ENCODE assay signal across 12 cellular contexts in the genomic region with DNA sequence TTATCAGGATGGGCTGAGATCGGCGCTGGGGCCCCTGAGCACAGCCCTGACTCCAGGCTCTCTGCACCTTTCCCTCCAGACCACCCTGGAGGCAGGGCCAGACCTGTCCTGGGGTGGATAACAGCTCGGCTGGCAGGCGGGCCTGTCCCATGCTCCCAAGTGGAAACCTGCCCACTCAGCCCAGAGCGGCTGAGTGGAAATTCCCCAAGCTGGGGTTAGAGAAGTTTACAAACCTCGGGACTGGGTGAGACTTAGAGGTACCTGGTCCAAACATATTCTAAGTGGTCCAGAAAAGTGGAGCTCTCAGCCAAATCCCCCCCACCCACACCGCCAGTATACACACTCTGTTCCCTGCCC. TPM values are rescaled to one million over a fixed set of nuclear protein-coding genes. Genes with fewer than 3 reads are reported as not detected.
DNase-seq lines count a peak whose midpoint lies in the region; ATAC-seq, FAIRE-seq and TF ChIP-seq lines count a peak whose summit lies in the region.
"Had no signal": no experiment of that assay in that cellular context is flagged by ENCODE, and none has a peak within 500 bp of the region (broad histone marks: within the 10 kb centered on the region; RNA-seq: fewer than 3 reads in every experiment).

No MANE protein-coding gene starts in this region.

- CTCF ChIA-PET in CD4-positive, alpha-beta memory T cell (lab: Charles Lee; ENCODE audit: partially characterized antibody) = interaction anchor here (1.3 to 16.1 kb wide), 3 partner anchors 12 to 116 kb away, joined by 3 to 216 read pairs (median 59); no protein-coding TSS in a partner anchor
- CTCF ChIA-PET in IMR-90 (lab: Yijun Ruan, JAX) (no interaction called here), endothelial cell of umbilical vein (lab: Charles Lee) (interaction anchor here (1.6 to 3.7 kb wide), 3 partner anchors 11 to 224 kb away, joined by 8 to 34 read pairs (median 16); no protein-coding TSS in a partner anchor)

- WGBS in IMR-90 (ENCODE audit: extremely low coverage in 2 of 2, insufficient read length in 1 of 2), 2 experiments = no CpG with 5 or more reads among the region's 7 CpGs

- no peak for DNase-seq in CD4-positive, alpha-beta memory T cell
- no peak for DNase-seq in IMR-90
- DNase-seq in endothelial cell of umbilical vein (ENCODE audit: low read depth, low spot score) = no peak
- no peak for DNase-seq in GM13976 (ENCODE audit: low spot score)
- no peak for DNase-seq in superior temporal gyrus (ENCODE audit: extremely low spot score)
- no peak for DNase-seq in NCI-H345 (lab: John Stamatoyannopoulos, UW)
- no peak for DNase-seq in NCI-H1048 (lab: John Stamatoyannopoulos, UW)
- DNase-seq: gastrocnemius medialis, NCI-H446 treated with DMSO at 0.1 percent for 48 hours had no signal

- H2AK9ac ChIP-seq in IMR-90 (replicated peaks; ENCODE audit: low read depth, low read length, poor library complexity) = no peak overlapping the region

- H2AK5ac ChIP-seq in IMR-90 (ENCODE audit: low read depth, low read length) = no peak overlapping the region

- H3K27ac Mint-ChIP-seq in CD4-positive, alpha-beta memory T cell = peak overlapping the region in 2 of 7 donors; percentile 72 to 87

- BruUV-seq in IMR-90 (replicated peaks; lab: Mats Ljungman, UMichigan) (no TSS peak), endothelial cell of umbilical vein (replicated peaks; lab: Mats Ljungman, UMichigan) (no TSS peak)

- no peaks in the 10 kb centered on the region for H3K27me3 ChIP-seq in CD4-positive, alpha-beta memory T cell (ENCODE audit: insufficient read depth, low read length)
- H3K27me3 ChIP-seq in IMR-90 (ENCODE audit: control insufficient read depth, insufficient read depth, low read length) = peaks cover 9% of the 10 kb centered on the region; the same call in 1 of the 2 replicates
- peaks cover 0 to 3% of the 10 kb centered on the region in 2 experiments for H3K27me3 ChIP-seq in endothelial cell of umbilical vein (ENCODE audit: control insufficient read depth in 2 of 2, insufficient read depth in 2 of 2, low read length in 2 of 2)
- H3K27me3 ChIP-seq: gastrocnemius medialis, SJSA1 had no signal

- no peak overlapping the region for H3K23ac ChIP-seq in IMR-90 (ENCODE audit: low read depth, low read length)

- no peak overlapping the region for H2BK15ac ChIP-seq in IMR-90 (ENCODE audit: low read depth, low read length)

- H2BK20ac ChIP-seq in IMR-90 (ENCODE audit: low read depth, low read length) = no peak overlapping the region

- intact Hi-C loops in CD4-positive, alpha-beta memory T cell (cut with micrococcal nuclease) = no loop called here
- intact Hi-C loops in IMR-90 (cut with micrococcal nuclease) (no loop called here), endothelial cell of umbilical vein (cut with micrococcal nuclease) (no loop called here)

- FAIRE-seq in endothelial cell of umbilical vein (lab: Jason Lieb, UNC) = no peak

- peak overlapping the region; percentile 44 for H3K27ac ChIP-seq in CD4-positive, alpha-beta memory T cell (ENCODE audit: low read depth, low read length)
- no peak overlapping the region for H3K27ac ChIP-seq in IMR-90 (ENCODE audit: insufficient read depth, low read length)
- peak overlapping the region; percentile 2 for H3K27ac ChIP-seq in endothelial cell of umbilical vein (ENCODE audit: insufficient read depth, low read depth, low read length)
- H3K27ac ChIP-seq in skin epidermis = peak overlapping the region in 13 of 21 experiments; percentile 7 to 80 (median 36)
- H3K27ac ChIP-seq: SJSA1 had no signal

- TF ChIP-seq CTCF in IMR-90 (conservative IDR thresholded peaks at IDR 0.05; ENCODE audit: low read depth, low read length) (no peak), endothelial cell of umbilical vein (IDR thresholded peaks at IDR 0.05; ENCODE audit: extremely low read depth in 1 of 2, insufficient read depth in 1 of 2, low read depth in 1 of 2, low read length in 2 of 2) (no peak), GM13976 (IDR thresholded peaks at IDR 0.05; ENCODE audit: borderline replicate concordance, control extremely low read depth, extremely low read depth, insufficient read depth, missing control alignments) (no peak)

- H3K36me3 ChIP-seq in CD4-positive, alpha-beta memory T cell (ENCODE audit: insufficient read depth, low read length) = no peaks in the 10 kb centered on the region
- H3K36me3 ChIP-seq in IMR-90 (ENCODE audit: control insufficient read depth, insufficient read depth, low read length) (no peaks in the 10 kb centered on the region), endothelial cell of umbilical vein (ENCODE audit: control insufficient read depth in 2 of 2, extremely low read depth in 1 of 2, insufficient read depth in 2 of 2, low read length in 2 of 2) (no peaks in the 10 kb centered on the region)
- H3K36me3 ChIP-seq: gastrocnemius medialis, SJSA1 had no signal

- H4K20me1 ChIP-seq in IMR-90 (ENCODE audit: insufficient read depth, low read length) = no peaks in the 10 kb centered on the region
- no peaks in the 10 kb centered on the region for H4K20me1 ChIP-seq in endothelial cell of umbilical vein (replicated peaks; ENCODE audit: control insufficient read depth, extremely low read depth, insufficient read depth, low read length)

- H3K79me1 ChIP-seq in IMR-90 (ENCODE audit: low read depth in 1 of 2, low read length in 2 of 2) = no peaks in the 10 kb centered on the region

- H3K14ac ChIP-seq in IMR-90 (replicated peaks; ENCODE audit: low read depth, low read length) = no peak overlapping the region

- no peak overlapping the region for H4K5ac ChIP-seq in IMR-90 (ENCODE audit: low read depth, low read length)

- H3K4me2 ChIP-seq in IMR-90 (ENCODE audit: low read depth, low read length) (no peak overlapping the region), endothelial cell of umbilical vein (ENCODE audit: insufficient read depth, low read length) (no peak overlapping the region)

- H2AFZ ChIP-seq in IMR-90 (replicated peaks; ENCODE audit: low read length, poor library complexity) (no peak overlapping the region), endothelial cell of umbilical vein (ENCODE audit: low read depth, low read length) (no peak overlapping the region)

- no peak overlapping the region for H3K4me3 Mint-ChIP-seq in CD4-positive, alpha-beta memory T cell

- H3K9me1 ChIP-seq in IMR-90 (ENCODE audit: insufficient read depth, low read length) = no peaks in the 10 kb centered on the region
- H3K9me1 ChIP-seq in endothelial cell of umbilical vein (replicated peaks; ENCODE audit: control insufficient read depth, extremely low read depth, insufficient read depth, low read length) = no peaks in the 10 kb centered on the region

- H4K91ac ChIP-seq in IMR-90 (ENCODE audit: insufficient read depth, low read depth, low read length) = no peak overlapping the region

- no peak overlapping the region for H3K56ac ChIP-seq in IMR-90 (ENCODE audit: extremely low read depth, insufficient read depth, low read length)

- H3K18ac ChIP-seq in IMR-90 (ENCODE audit: low read depth, low read length) = no peak overlapping the region

- POLR2A ChIA-PET in CD4-positive, alpha-beta memory T cell (lab: Charles Lee; ENCODE audit: partially characterized antibody) = interaction anchor here (1.9 to 6.9 kb wide), 2 partner anchors 13 to 217 kb away, joined by 5 to 70 read pairs; no protein-coding TSS in a partner anchor
- POLR2A ChIA-PET in IMR-90 (lab: Charles Lee; ENCODE audit: unreplicated experiment) = no interaction called here
- POLR2A ChIA-PET in endothelial cell of umbilical vein (lab: Charles Lee) = no interaction called here

- TF ChIP-seq POLR2A in IMR-90 (IDR thresholded peaks at IDR 0.05; ENCODE audit: low read depth, low read length) = no peak
- TF ChIP-seq POLR2A in endothelial cell of umbilical vein (IDR thresholded peaks at IDR 0.05; ENCODE audit: low read depth, low read length) = no peak

- ATAC-seq in IMR-90 (ENCODE audit: low read depth) = no peak
- ATAC-seq: gastrocnemius medialis had no signal

- H3K27me3 Mint-ChIP-seq in CD4-positive, alpha-beta memory T cell = no peaks in the 10 kb centered on the region

- H3K9ac ChIP-seq in IMR-90 (ENCODE audit: low read depth, low read length) (no peak overlapping the region), endothelial cell of umbilical vein (replicated peaks; ENCODE audit: extremely low read depth, insufficient read depth, low read length) (no peak overlapping the region)

- no peaks in the 10 kb centered on the region for H3K9me3 ChIP-seq in CD4-positive, alpha-beta memory T cell (ENCODE audit: control insufficient read depth in 1 of 2, low read length in 2 of 2)
- H3K9me3 ChIP-seq in IMR-90 (ENCODE audit: control insufficient read depth, insufficient read depth, low read length) (no peaks in the 10 kb centered on the region), endothelial cell of umbilical vein (replicated peaks; ENCODE audit: control insufficient read depth, insufficient read depth, low read length) (no peaks in the 10 kb centered on the region)
- H3K9me3 ChIP-seq: gastrocnemius medialis, SJSA1 had no signal

- peaks cover 19 to 63% (median 37%) of the 10 kb centered on the region in 4 donors for H3K4me1 Mint-ChIP-seq in CD4-positive, alpha-beta memory T cell

- 0 out of 2 replicates have a peak overlapping the region, but pooled peaks have one; percentile 65 for H3K4ac ChIP-seq in IMR-90 (ENCODE audit: low read depth, low read length)

- no peak overlapping the region for H2BK5ac ChIP-seq in IMR-90 (ENCODE audit: low read depth, low read length, poor library complexity, severe bottlenecking)

- no peak overlapping the region for H2BK120ac ChIP-seq in IMR-90 (ENCODE audit: low read depth, low read length)

- H4K8ac ChIP-seq in IMR-90 (ENCODE audit: low read depth in 2 of 2, low read length in 2 of 2) = no peak overlapping the region

- H3K79me2 ChIP-seq in endothelial cell of umbilical vein (ENCODE audit: control insufficient read depth, insufficient read depth, low read length) = no peaks in the 10 kb centered on the region

- dilution Hi-C loops in IMR-90 (cut with HindIII; ENCODE audit: low sequenced_read_pairs, unreplicated experiment) (no loop called here), endothelial cell of umbilical vein (cut with MboI; ENCODE audit: extremely low pct_ligation_motif_present, low sequenced_read_pairs) (no loop called here)

- H3K4me3 ChIP-seq in CD4-positive, alpha-beta memory T cell (ENCODE audit: low read length in 2 of 2) = no peak overlapping the region
- H3K4me3 ChIP-seq in IMR-90 (ENCODE audit: insufficient read depth, low read depth, low read length) (no peak overlapping the region), endothelial cell of umbilical vein (replicated peaks in 1 of 3; ENCODE audit: insufficient read depth in 1 of 3, low read depth in 1 of 3, low read length in 3 of 3) (no peak overlapping the region), skin epidermis (no peak overlapping the region)
- H3K4me3 ChIP-seq: gastrocnemius medialis, SJSA1 had no signal

- no peak for TF ChIP-seq RAD21 in IMR-90 (IDR thresholded peaks at IDR 0.05; ENCODE audit: low read length)

- H3K4me1 ChIP-seq in CD4-positive, alpha-beta memory T cell (ENCODE audit: insufficient read depth, low read length) = peaks cover 34% of the 10 kb centered on the region
- H3K4me1 ChIP-seq in IMR-90 (ENCODE audit: control insufficient read depth, insufficient read depth, low read length) (peaks cover 7% of the 10 kb centered on the region; the same call in 1 of the 2 replicates), endothelial cell of umbilical vein (ENCODE audit: control insufficient read depth, extremely low read depth, insufficient read depth, low read length) (peaks cover 22% of the 10 kb centered on the region)
- H3K4me1 ChIP-seq: SJSA1 had no signal

- in situ Hi-C loops in IMR-90 (cut with MboI; ENCODE audit: low sequenced_read_pairs) = no loop called here
- in situ Hi-C loops in GM13976 (cut with MboI; ENCODE audit: low sequenced_read_pairs, unreplicated experiment) = no loop called here

- H3K36me3 Mint-ChIP-seq in CD4-positive, alpha-beta memory T cell = no peaks in the 10 kb centered on the region
- H3K36me3 Mint-ChIP-seq: activated naive CD4-positive, alpha-beta T cell treated with anti-CD3 and anti-CD28 coated beads, Interleukin-2, amount 50 U/mL, for 72 hours had no signal

- no peaks in the 10 kb centered on the region for H3K9me3 Mint-ChIP-seq in CD4-positive, alpha-beta memory T cell
- H3K9me3 Mint-ChIP-seq: activated naive CD4-positive, alpha-beta T cell treated with anti-CD3 and anti-CD28 coated beads, Interleukin-2, amount 50 U/mL, for 72 hours had no signal

RNA-seq across cellular contexts. Expression of a gene that starts 4.8 kb away (rescaled TPM):
- total RNA-seq in CD4-positive, alpha-beta memory T cell = 10 to 100 TPM in 1 of 2 experiments, 1 to 10 TPM in 1; 9.3 to 10.5 TPM
- polyA plus RNA-seq in CD4-positive, alpha-beta memory T cell = 1 to 10 TPM; 3.5 to 7.1 TPM
- total RNA-seq in IMR-90 (2012; rRNA removed) = not detected in 2 replicates
- 0.09 TPM in 1 of 2 replicates, not detected in the other for polyA plus RNA-seq in IMR-90 (2012; rRNA removed)
- not detected in 2 replicates for polyA plus RNA-seq in IMR-90 (2012; cell fraction: cytosol; rRNA removed)
- 0.04 and 0.07 TPM in 2 replicates for polyA plus RNA-seq in IMR-90 (2012; cell fraction: nucleus; rRNA removed; ENCODE audit: low replicate concordance)
- total RNA-seq in endothelial cell of umbilical vein = 0.72 and 1.8 TPM in 2 replicates
- polyA plus RNA-seq in endothelial cell of umbilical vein = 0.99 and 1.9 TPM in 2 replicates
- polyA plus RNA-seq in endothelial cell of umbilical vein (2011; cell fraction: cytosol; rRNA removed) = 1.1 TPM in 2 replicates
- 0.24 and 0.48 TPM in 2 replicates for polyA plus RNA-seq in endothelial cell of umbilical vein (2011; cell fraction: nucleus; rRNA removed)
- polyA plus RNA-seq in endothelial cell of umbilical vein (2012) = 1.3 and 1.7 TPM in 2 replicates
- 0.58 and 1.1 TPM in 2 replicates for polyA minus RNA-seq in endothelial cell of umbilical vein
- polyA minus RNA-seq in endothelial cell of umbilical vein (2011; cell fraction: cytosol; rRNA and poly(A)+ RNA removed) = not detected
- polyA minus RNA-seq in endothelial cell of umbilical vein (2011; cell fraction: nucleus; rRNA and poly(A)+ RNA removed) = 1.1 TPM in 1 of 2 replicates, not detected in the other
- total RNA-seq: SJSA1 had no signal

RNA-seq across cellular contexts. Expression of a gene that starts 32.3 kb away (rescaled TPM):
- 1 to 10 TPM in 1 of 2 experiments, under 1 TPM in 1; 1.00 to 1.0 TPM for total RNA-seq in CD4-positive, alpha-beta memory T cell
- polyA plus RNA-seq in CD4-positive, alpha-beta memory T cell = not detected
- total RNA-seq in IMR-90 (2012; rRNA removed) = not detected in 2 replicates
- not detected in 2 replicates for polyA plus RNA-seq in IMR-90 (2012; rRNA removed)
- not detected in 2 replicates for polyA plus RNA-seq in IMR-90 (2012; cell fraction: cytosol; rRNA removed)
- not detected in 2 replicates for polyA plus RNA-seq in IMR-90 (2012; cell fraction: nucleus; rRNA removed; ENCODE audit: low replicate concordance)
- total RNA-seq in endothelial cell of umbilical vein = not detected in 2 replicates
- polyA plus RNA-seq in endothelial cell of umbilical vein = not detected in 2 replicates
- not detected in 2 replicates for polyA plus RNA-seq in endothelial cell of umbilical vein (2011; cell fraction: cytosol; rRNA removed)
- polyA plus RNA-seq in endothelial cell of umbilical vein (2011; cell fraction: nucleus; rRNA removed) = not detected in 2 replicates
- not detected in 2 replicates for polyA plus RNA-seq in endothelial cell of umbilical vein (2012)
- polyA minus RNA-seq in endothelial cell of umbilical vein = not detected in 2 replicates
- not detected for polyA minus RNA-seq in endothelial cell of umbilical vein (2011; cell fraction: cytosol; rRNA and poly(A)+ RNA removed)
- not detected in 2 replicates for polyA minus RNA-seq in endothelial cell of umbilical vein (2011; cell fraction: nucleus; rRNA and poly(A)+ RNA removed)

RNA-seq across cellular contexts. Expression of a gene that starts 47.1 kb away (rescaled TPM):
- total RNA-seq in CD4-positive, alpha-beta memory T cell = not detected
- polyA plus RNA-seq in CD4-positive, alpha-beta memory T cell = under 1 TPM in 1 of 2 donors, not detected in 1; 0.15 TPM
- not detected in 2 replicates for total RNA-seq in IMR-90 (2012; rRNA removed)
- 0.32 and 0.36 TPM in 2 replicates for polyA plus RNA-seq in IMR-90 (2012; rRNA removed)
- 0.12 TPM in 1 of 2 replicates, not detected in the other for polyA plus RNA-seq in IMR-90 (2012; cell fraction: cytosol; rRNA removed)
- polyA plus RNA-seq in IMR-90 (2012; cell fraction: nucleus; rRNA removed; ENCODE audit: low replicate concordance) = 0.07 and 0.13 TPM in 2 replicates
- 1.9 and 8.7 TPM in 2 replicates for total RNA-seq in endothelial cell of umbilical vein
- 1.4 and 2.0 TPM in 2 replicates for polyA plus RNA-seq in endothelial cell of umbilical vein
- 1.5 and 2.0 TPM in 2 replicates for polyA plus RNA-seq in endothelial cell of umbilical vein (2011; cell fraction: cytosol; rRNA removed)
- 0.85 and 1.0 TPM in 2 replicates for polyA plus RNA-seq in endothelial cell of umbilical vein (2011; cell fraction: nucleus; rRNA removed)
- polyA plus RNA-seq in endothelial cell of umbilical vein (2012) = 0.78 TPM in 1 of 2 replicates, not detected in the other
- polyA minus RNA-seq in endothelial cell of umbilical vein = 0.68 and 1.2 TPM in 2 replicates
- not detected for polyA minus RNA-seq in endothelial cell of umbilical vein (2011; cell fraction: cytosol; rRNA and poly(A)+ RNA removed)
- 0.24 TPM in 2 replicates for polyA minus RNA-seq in endothelial cell of umbilical vein (2011; cell fraction: nucleus; rRNA and poly(A)+ RNA removed)
